31 cellular contexts compared by ENCODE assay signal in the genomic region with DNA sequence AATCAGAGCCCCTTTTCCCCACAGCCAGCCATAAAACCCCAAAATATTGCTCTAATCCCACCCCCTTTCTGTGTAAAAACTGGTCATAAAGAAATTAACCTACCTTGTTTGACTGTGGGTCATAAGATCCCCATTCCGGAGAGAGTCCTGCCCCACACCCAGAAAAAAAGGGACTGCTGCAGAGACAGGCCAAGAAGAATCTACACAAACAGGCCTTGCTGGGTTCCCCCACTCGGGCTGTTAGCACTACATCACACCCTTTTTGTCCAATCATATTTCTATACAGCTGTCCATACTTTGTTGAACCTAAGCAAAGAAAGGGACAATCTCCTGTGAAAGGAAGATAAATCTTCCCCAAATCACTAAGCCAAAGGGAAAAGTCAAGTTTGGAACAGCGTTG.
"Had no signal": no experiment of that assay in that cellular context is flagged by ENCODE, and none has a peak within 500 bp of the region (broad histone marks: within the 10 kb centered on the region; RNA-seq: fewer than 3 reads in every experiment).

No MANE protein-coding gene starts in this region.

- H3K36me3 ChIP-seq: esophagus muscularis mucosa, gastrocnemius medialis, heart right ventricle had no signal

- ATAC-seq: activated T-cell treated with anti-CD3 and anti-CD28 coated beads, Interleukin-2, amount 50 U/mL, for 72 hours; effector memory CD8-positive, alpha-beta T cell; foreskin keratinocyte; gastrocnemius medialis; heart right ventricle; T-helper 17 cell had no signal

- H3K27me3 ChIP-seq: esophagus muscularis mucosa, gastrocnemius medialis, heart right ventricle had no signal

- H3K27me3 Mint-ChIP-seq: activated CD4-positive, alpha-beta T cell treated with anti-CD3 and anti-CD28 coated beads, Interleukin-2, amount 10 ng/mL, durations not matched to agents 7 days and 5 days had no signal

- FAIRE-seq: astrocyte, colon had no signal

- DNase-seq: activated CD4-positive, alpha-beta memory T cell treated with anti-CD3 and anti-CD28 coated beads, Interleukin-2, amount 10 ng/mL, durations not matched to agents 7 days and 5 days; activated CD4-positive, alpha-beta T cell treated with anti-CD3 and anti-CD28 coated beads for 1 hour; activated CD4-positive, alpha-beta T cell treated with anti-CD3 and anti-CD28 coated beads for 4 hours; activated CD4-positive, alpha-beta T cell treated with anti-CD3 and anti-CD28 coated beads, Interleukin-2, amount 10 ng/mL, durations not matched to agents 7 days and 5 days; activated CD4-positive, alpha-beta T cell treated with anti-CD3 and anti-CD28 coated beads, Interleukin-2, amount 50 U/mL, for 4 hours; activated CD8-positive, alpha-beta memory T cell treated with anti-CD3 and anti-CD28 coated beads, Interleukin-2, amount 50 U/mL, for 48 hours; activated gamma-delta T cell treated with Interleukin-2 at 50 U/mL for 16 hours; activated naive CD4-positive, alpha-beta T cell treated with anti-CD3 and anti-CD28 coated beads, Interleukin-2, amount 50 U/mL, for 16 hours; activated naive CD4-positive, alpha-beta T cell treated with Interleukin-2 at 50 U/mL for 16 hours; activated T-cell treated with anti-CD3 and anti-CD28 coated beads for 4 hours; activated T-cell treated with anti-CD3 and anti-CD28 coated beads, Interleukin-2, amount 50 U/mL, for 24 hours; activated T-cell treated with anti-CD3 and anti-CD28 coated beads, Interleukin-2, amount 50 U/mL, for 72 hours; amniotic stem cell; anterior cingulate cortex; caudate nucleus; cortex of kidney; dermis blood vessel endothelial cell; effector CD4-positive, alpha-beta T cell; effector memory CD8-positive, alpha-beta T cell; erythroblast; foreskin keratinocyte; gastrocnemius medialis; heart right ventricle; T-helper 1 cell; T-helper 17 cell; T1000 had no signal

- H3K9me3 Mint-ChIP-seq: activated CD4-positive, alpha-beta memory T cell treated with anti-CD3 and anti-CD28 coated beads, Interleukin-2, amount 10 ng/mL, durations not matched to agents 7 days and 5 days; activated CD4-positive, alpha-beta T cell treated with anti-CD3 and anti-CD28 coated beads, Interleukin-2, amount 10 ng/mL, durations not matched to agents 7 days and 5 days; activated T-cell treated with anti-CD3 and anti-CD28 coated beads, Interleukin-2, amount 50 U/mL, for 24 hours; activated T-cell treated with anti-CD3 and anti-CD28 coated beads, Interleukin-2, amount 50 U/mL, for 72 hours; effector memory CD8-positive, alpha-beta T cell; T-helper 2 cell treated with Interferon-gamma antibody and Interleukin-4, amounts not matched to agents 5 μg/mL and 100 μg/mL, for 36 hours had no signal

- H3K4me1 ChIP-seq: foreskin keratinocyte, gastrocnemius medialis had no signal

- H3K27ac Mint-ChIP-seq: activated CD4-positive, alpha-beta memory T cell treated with anti-CD3 and anti-CD28 coated beads, Interleukin-2, amount 10 ng/mL, durations not matched to agents 7 days and 5 days; activated CD4-positive, alpha-beta T cell treated with anti-CD3 and anti-CD28 coated beads, Interleukin-2, amount 10 ng/mL, durations not matched to agents 7 days and 5 days; activated naive CD8-positive, alpha-beta T cell; activated T-cell treated with anti-CD3 and anti-CD28 coated beads, Interleukin-2, amount 50 U/mL, for 24 hours; activated T-cell treated with anti-CD3 and anti-CD28 coated beads, Interleukin-2, amount 50 U/mL, for 72 hours; effector memory CD8-positive, alpha-beta T cell; T-helper 17 cell; T-helper 2 cell treated with Interferon-gamma antibody and Interleukin-4, amounts not matched to agents 5 μg/mL and 100 μg/mL, for 36 hours had no signal

- H3K36me3 Mint-ChIP-seq: activated naive CD8-positive, alpha-beta T cell had no signal

- H3K27ac ChIP-seq: esophagus muscularis mucosa, foreskin keratinocyte, gastrocnemius medialis, heart right ventricle had no signal

- H3K9me3 ChIP-seq: esophagus muscularis mucosa, gastrocnemius medialis, heart right ventricle had no signal

- H3K4me3 ChIP-seq: esophagus muscularis mucosa, gastrocnemius medialis, heart right ventricle had no signal

- H3K4me3 Mint-ChIP-seq: activated CD4-positive, alpha-beta memory T cell treated with anti-CD3 and anti-CD28 coated beads, Interleukin-2, amount 10 ng/mL, durations not matched to agents 7 days and 5 days; activated CD4-positive, alpha-beta T cell treated with anti-CD3 and anti-CD28 coated beads, Interleukin-2, amount 10 ng/mL, durations not matched to agents 7 days and 5 days; activated naive CD8-positive, alpha-beta T cell; activated T-cell treated with anti-CD3 and anti-CD28 coated beads, Interleukin-2, amount 50 U/mL, for 24 hours; activated T-cell treated with anti-CD3 and anti-CD28 coated beads, Interleukin-2, amount 50 U/mL, for 72 hours; effector memory CD8-positive, alpha-beta T cell; T-helper 17 cell; T-helper 2 cell treated with Interferon-gamma antibody and Interleukin-4, amounts not matched to agents 5 μg/mL and 100 μg/mL, for 36 hours had no signal
